In genomic region chrX:97311066-97311778, GRCh38 we compare ENCODE assay signal across 15 cellular contexts.
DNase-seq lines count a peak whose midpoint lies in the region; ATAC-seq and TF ChIP-seq lines count a peak whose summit lies in the region.
"Had no signal": no experiment of that assay in that cellular context is flagged by ENCODE, and none has a peak within 500 bp of the region (broad histone marks: within the 10 kb centered on the region; RNA-seq: fewer than 3 reads in every experiment).

No MANE protein-coding gene starts in this region.

- H2AK5ac ChIP-seq in H9 (ENCODE audit: insufficient read length, low read length): no peak overlapping the region

- WGBS in H9 (ENCODE audit: extremely low coverage, insufficient read length, low lambda C conversion rate): no CpG with 5 or more reads among the region's 4 CpGs
- WGBS in ectodermal cell, 2 experiments: 68 to 72% methylated on average over 4 of the region's 4 CpGs
- 11% methylated on average over 4 of the region's 4 CpGs for WGBS in smooth muscle cell (ENCODE audit: low lambda C conversion rate)

- H2BK20ac ChIP-seq in H9 (ENCODE audit: low read depth, low read length, poor library complexity, severe bottlenecking): no peak overlapping the region

- H4K20me1 ChIP-seq in H9 (ENCODE audit: control insufficient read depth, insufficient read depth, insufficient read length) (no peaks in the 10 kb centered on the region), smooth muscle cell (ENCODE audit: low read depth) (no peaks in the 10 kb centered on the region)

- H3K9me3 ChIP-seq in H9 (ENCODE audit: control insufficient read depth, low read depth, low read length) (no peaks in the 10 kb centered on the region), ectodermal cell (ENCODE audit: control insufficient read depth, low read length) (no peaks in the 10 kb centered on the region), iPS-20b (ENCODE audit: insufficient read depth, low read depth, low read length) (no peaks in the 10 kb centered on the region), smooth muscle cell (replicated peaks; ENCODE audit: low read depth) (no peaks in the 10 kb centered on the region)

- H3K9ac ChIP-seq in H9 (ENCODE audit: extremely low read depth, insufficient read length, low read length): peak overlapping the region; percentile 88
- peak overlapping the region; percentile 87 for H3K9ac ChIP-seq in iPS-20b (ENCODE audit: low read depth, low read length)
- no peak overlapping the region for H3K9ac ChIP-seq in smooth muscle cell (ENCODE audit: low read depth)

- peak overlapping the region; percentile 73; the same call in 1 of the 2 replicates for H3K14ac ChIP-seq in H9 (ENCODE audit: insufficient read depth, low read length)

- H2BK5ac ChIP-seq in H9 (ENCODE audit: insufficient read length, low read length): peak overlapping the region; percentile 75

- H3K56ac ChIP-seq in H9 (ENCODE audit: insufficient read length, low read depth, low read length): no peak overlapping the region

- no peaks in the 10 kb centered on the region for H3K27me3 ChIP-seq in H9 (ENCODE audit: insufficient read depth, low read length)
- H3K27me3 ChIP-seq in ectodermal cell (ENCODE audit: control insufficient read depth, insufficient read depth, low read length, poor library complexity, severe bottlenecking): no peaks in the 10 kb centered on the region
- no peaks in the 10 kb centered on the region for H3K27me3 ChIP-seq in iPS-20b (ENCODE audit: insufficient read depth, low read length)
- no peaks in the 10 kb centered on the region for H3K27me3 ChIP-seq in smooth muscle cell (ENCODE audit: low read depth)

- no peak overlapping the region for H4K5ac ChIP-seq in H9 (ENCODE audit: insufficient read length, low read depth, low read length)

- H3K18ac ChIP-seq in H9 (ENCODE audit: insufficient read length, low read depth, low read length): no peak overlapping the region

- H3K36me3 Mint-ChIP-seq in H9 (ENCODE audit: insufficient read depth in 1 of 3, low read depth in 3 of 3): peaks cover 10 to 45% (median 33%) of the 10 kb centered on the region in 3 experiments; a peak in 6 of 7 replicates
- peaks cover 3% of the 10 kb centered on the region for H3K36me3 Mint-ChIP-seq in effector memory CD8-positive, alpha-beta T cell (ENCODE audit: insufficient read depth)

- H3K36me3 ChIP-seq in ectodermal cell (ENCODE audit: control insufficient read depth, insufficient read depth, low read length) (no peaks in the 10 kb centered on the region), iPS-20b (ENCODE audit: insufficient read depth, low read depth, low read length) (no peaks in the 10 kb centered on the region), smooth muscle cell (ENCODE audit: low read depth) (no peaks in the 10 kb centered on the region)

- H3K9me3 Mint-ChIP-seq in H9: 0 out of 5 replicates have a peak, but pooled peaks cover 0 to 4% of the 10 kb centered on the region in 2 experiments
- H3K9me3 Mint-ChIP-seq in effector memory CD8-positive, alpha-beta T cell: no peaks in the 10 kb centered on the region

- no peaks in the 10 kb centered on the region for H3K23me2 ChIP-seq in H9 (ENCODE audit: insufficient read length, low read depth, low read length, poor library complexity, severe bottlenecking)

- no peak overlapping the region for H3K23ac ChIP-seq in H9 (ENCODE audit: insufficient read length, low read depth, low read length)

- H3K79me1 ChIP-seq in H9 (ENCODE audit: insufficient read depth, low read depth, low read length, poor library complexity, severe bottlenecking): peaks cover 4% of the 10 kb centered on the region

- no peak for TF ChIP-seq CTCF in H9 (conservative IDR thresholded peaks at IDR 0.05)
- no peak for TF ChIP-seq CTCF in smooth muscle cell (IDR thresholded peaks at IDR 0.05; ENCODE audit: borderline replicate concordance, insufficient read depth, poor library complexity, severe bottlenecking)

- peaks cover 13% of the 10 kb centered on the region for H3F3A ChIP-seq in smooth muscle cell (ENCODE audit: low read depth)

- no peak overlapping the region for H3T11ph ChIP-seq in H9 (ENCODE audit: low read length)

- peaks cover 44 to 48% of the 10 kb centered on the region in 2 experiments for H3K4me1 Mint-ChIP-seq in H9
- H3K4me1 Mint-ChIP-seq in effector memory CD8-positive, alpha-beta T cell (ENCODE audit: low read depth in 2 of 2): no peaks in the 10 kb centered on the region
- H3K4me1 Mint-ChIP-seq: CD14-positive monocyte had no signal

- H3K4me2 ChIP-seq in H9 (ENCODE audit: insufficient read depth, insufficient read length, low read length): peak overlapping the region; percentile 94
- peak overlapping the region; percentile 69 for H3K4me2 ChIP-seq in smooth muscle cell

- H2AFZ ChIP-seq in H9 (ENCODE audit: low read length) (no peak overlapping the region), smooth muscle cell (ENCODE audit: low read depth) (no peak overlapping the region)

- no peak overlapping the region for H2BK12ac ChIP-seq in H9 (ENCODE audit: insufficient read length, low read depth, low read length)

- no peak overlapping the region for H3K4ac ChIP-seq in H9 (ENCODE audit: low read depth, low read length)

- H3K4me1 ChIP-seq in H9 (ENCODE audit: insufficient read depth, low read length) (peaks cover 4% of the 10 kb centered on the region; the same call in 1 of the 2 replicates), ectodermal cell (ENCODE audit: control insufficient read depth, insufficient read depth, low read length) (no peaks in the 10 kb centered on the region), iPS-20b (ENCODE audit: insufficient read depth, low read length) (peaks cover 9% of the 10 kb centered on the region; the same call in 1 of the 2 replicates), smooth muscle cell (ENCODE audit: low read depth) (peaks cover 9% of the 10 kb centered on the region)

- DNase-seq in H9: peak; percentile 47
- no peak for DNase-seq in smooth muscle cell (lab: John Stamatoyannopoulos, UW; ENCODE audit: unreplicated experiment)
- no peak for DNase-seq in substantia nigra (lab: John Stamatoyannopoulos, UW)
- DNase-seq in COLO829 (ENCODE audit: low spot score): no peak
- no peak for DNase-seq in LoVo (ENCODE audit: low spot score)
- no peak for DNase-seq in effector memory CD8-positive, alpha-beta T cell
- DNase-seq: KG1, NCI-H1048, NCI-H146, NCI-H524 had no signal

- peak overlapping the region; percentile 69 to 79 for H3K4me3 Mint-ChIP-seq in H9
- H3K4me3 Mint-ChIP-seq in effector memory CD8-positive, alpha-beta T cell: no peak overlapping the region
- H3K4me3 Mint-ChIP-seq: CD14-positive monocyte had no signal

- H4K91ac ChIP-seq in H9 (ENCODE audit: insufficient read length, low read depth, low read length): no peak overlapping the region

- H2BK120ac ChIP-seq in H9 (ENCODE audit: low read depth, low read length, poor library complexity, severe bottlenecking): peak overlapping the region; percentile 90

- H2BK15ac ChIP-seq in H9 (ENCODE audit: low read depth, low read length): no peak overlapping the region

- no peak for ATAC-seq in effector memory CD8-positive, alpha-beta T cell (replicated peaks)
- ATAC-seq: HepG2, Panc1 had no signal

- peak overlapping the region; percentile 10 for H3K4me3 ChIP-seq in ectodermal cell (ENCODE audit: insufficient read depth, low read depth, low read length)
- H3K4me3 ChIP-seq in iPS-20b (ENCODE audit: low read length): peak overlapping the region; percentile 73
- peak overlapping the region; percentile 13 for H3K4me3 ChIP-seq in smooth muscle cell

- no peaks in the 10 kb centered on the region for H3K27me3 Mint-ChIP-seq in H9 (ENCODE audit: low read depth)
- H3K27me3 Mint-ChIP-seq in effector memory CD8-positive, alpha-beta T cell: no peaks in the 10 kb centered on the region

- H3K27ac Mint-ChIP-seq in H9: peak overlapping the region; percentile 93 to 100 (median 98)
- no peak overlapping the region for H3K27ac Mint-ChIP-seq in effector memory CD8-positive, alpha-beta T cell
- H3K27ac Mint-ChIP-seq: CD14-positive monocyte had no signal

- H3K27ac ChIP-seq in H9 (ENCODE audit: insufficient read length, low read depth, low read length) (peak overlapping the region; percentile 90), ectodermal cell (ENCODE audit: insufficient read depth, low read depth, low read length, poor library complexity, severe bottlenecking) (no peak overlapping the region), iPS-20b (ENCODE audit: low read length) (peak overlapping the region; percentile 46), smooth muscle cell (ENCODE audit: low read depth) (no peak overlapping the region), substantia nigra (ENCODE audit: low read depth, low read length, poor library complexity, severe bottlenecking) (no peak overlapping the region)

- H4K8ac ChIP-seq in H9 (replicated peaks; ENCODE audit: insufficient read length, low read depth, low read length): no peak overlapping the region

- H3K79me2 ChIP-seq in H9 (ENCODE audit: insufficient read depth, low read length) (peaks cover 37% of the 10 kb centered on the region; the same call in 1 of the 2 replicates), smooth muscle cell (ENCODE audit: low read depth) (no peaks in the 10 kb centered on the region)

Comparison
In these comparisons a context has a peak if more than half of its experiments do, and no peak if none do; other contexts are left out.
1. H3K27ac ChIP-seq: peak in H9 (single experiment) and iPS-20b (single experiment); none in ectodermal cell (single experiment), smooth muscle cell (single experiment) and substantia nigra (single experiment).
2. H3K27ac Mint-ChIP-seq: peak in H9 (3 of 3); none in effector memory CD8-positive, alpha-beta T cell (0 of 2).
3. H3K4me3 Mint-ChIP-seq: peak in H9 (2 of 2); none in effector memory CD8-positive, alpha-beta T cell (0 of 2).
4. H3K4me3 ChIP-seq: peak in every context shown above with its lines; median percentile 73 in iPS-20b; 13 in smooth muscle cell; 10 in ectodermal cell.